ENCODE assay signal across 1 cellular context in the genomic region with DNA sequence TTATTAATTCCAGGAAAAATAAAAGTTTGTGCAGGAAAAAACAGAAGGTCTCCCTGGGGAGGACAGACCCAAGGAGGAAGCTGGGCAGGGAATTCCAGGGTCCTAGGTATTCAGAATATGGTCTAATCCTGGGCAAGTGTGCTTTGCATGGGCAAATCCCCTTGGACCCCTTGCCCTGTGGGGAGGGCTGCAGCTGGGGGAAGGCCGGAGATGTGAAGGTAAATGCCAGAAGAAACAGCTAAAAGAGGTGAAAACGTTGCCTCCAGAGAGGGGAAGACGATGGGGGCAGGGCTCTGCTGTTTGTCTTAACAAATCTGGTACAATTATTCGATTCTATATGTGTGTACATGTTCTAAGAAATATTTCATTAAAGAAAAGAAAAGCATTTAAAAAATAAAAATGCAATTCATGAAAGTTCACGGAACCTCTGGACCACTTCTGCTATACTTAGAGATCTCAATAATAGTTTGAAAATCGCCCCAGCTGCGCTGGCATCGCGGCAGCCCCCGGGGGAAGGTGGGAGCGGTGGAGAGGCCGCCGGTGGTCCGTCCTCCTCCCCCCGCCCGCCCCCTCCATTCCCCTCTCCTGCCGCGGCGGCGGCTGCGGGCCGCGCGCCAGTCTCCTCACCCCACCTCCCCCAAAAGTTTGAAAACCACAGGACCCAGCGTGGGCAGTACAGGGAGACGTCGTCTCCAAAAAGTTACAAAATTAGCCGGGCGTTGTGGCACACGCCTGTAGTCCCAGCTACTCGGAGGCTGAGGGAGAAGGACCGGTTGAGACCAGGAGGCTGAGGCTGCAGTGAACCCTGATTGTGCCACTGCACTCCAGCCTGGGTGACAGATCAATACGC.
TF ChIP-seq lines count a peak whose summit lies in the region.

No MANE protein-coding gene starts in this region.

TF ChIP-seq in liver, 16 proteins besides CTCF, POLR2A, EP300 and RAD21 (continued from another document):
- TF ChIP-seq, protein P1, sequence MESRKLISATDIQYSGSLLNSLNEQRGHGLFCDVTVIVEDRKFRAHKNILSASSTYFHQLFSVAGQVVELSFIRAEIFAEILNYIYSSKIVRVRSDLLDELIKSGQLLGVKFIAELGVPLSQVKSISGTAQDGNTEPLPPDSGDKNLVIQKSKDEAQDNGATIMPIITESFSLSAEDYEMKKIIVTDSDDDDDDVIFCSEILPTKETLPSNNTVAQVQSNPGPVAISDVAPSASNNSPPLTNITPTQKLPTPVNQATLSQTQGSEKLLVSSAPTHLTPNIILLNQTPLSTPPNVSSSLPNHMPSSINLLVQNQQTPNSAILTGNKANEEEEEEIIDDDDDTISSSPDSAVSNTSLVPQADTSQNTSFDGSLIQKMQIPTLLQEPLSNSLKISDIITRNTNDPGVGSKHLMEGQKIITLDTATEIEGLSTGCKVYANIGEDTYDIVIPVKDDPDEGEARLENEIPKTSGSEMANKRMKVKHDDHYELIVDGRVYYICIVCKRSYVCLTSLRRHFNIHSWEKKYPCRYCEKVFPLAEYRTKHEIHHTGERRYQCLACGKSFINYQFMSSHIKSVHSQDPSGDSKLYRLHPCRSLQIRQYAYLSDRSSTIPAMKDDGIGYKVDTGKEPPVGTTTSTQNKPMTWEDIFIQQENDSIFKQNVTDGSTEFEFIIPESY (IDR thresholded peaks at IDR 0.05): no peak
- no peak for TF ChIP-seq SP1 (IDR thresholded peaks at IDR 0.05)
- TF ChIP-seq EGR1 (IDR thresholded peaks at IDR 0.05; ENCODE audit: low read depth in 2 of 2): no peak
